ENCODE assay signal across 8 cellular contexts in the genomic region with DNA sequence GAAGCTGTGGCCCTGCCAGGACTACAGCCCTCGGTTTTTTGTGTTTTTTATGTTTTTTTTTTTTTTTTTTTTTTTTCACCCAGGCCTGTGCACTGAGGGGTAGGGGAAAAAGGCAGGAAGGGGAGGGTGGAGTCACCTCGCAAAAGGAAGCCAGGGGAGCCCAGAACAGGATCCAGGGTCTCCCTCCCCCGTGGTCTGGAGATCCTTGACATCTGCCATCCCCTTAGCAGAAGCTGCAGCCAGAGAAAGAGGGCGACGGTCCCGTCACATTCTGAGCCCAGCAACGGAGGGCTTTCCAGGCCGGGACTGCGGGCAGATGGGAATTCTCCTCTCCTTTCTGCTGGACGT. TPM values are rescaled to one million over a fixed set of nuclear protein-coding genes. Genes with fewer than 3 reads are reported as not detected.
A peak's percentile ranks its signal among the peaks of the same experiment; 100 is the strongest.
DNase-seq lines count a peak whose midpoint lies in the region; ATAC-seq and TF ChIP-seq lines count a peak whose summit lies in the region.

No MANE protein-coding gene starts in this region.

- POLR2A ChIA-PET in HEK293 (lab: Yijun Ruan, JAX), result interaction anchor here (1.0 to 1.7 kb wide), 4 partner anchors 29 to 159 kb away, joined by 3 to 5 read pairs (median 4); a partner anchor contains a TSS
- POLR2A ChIA-PET in activated CD8-positive, alpha-beta T cell treated with anti-CD3 and anti-CD28 coated beads, Interleukin-2, amount 10 ng/mL, durations not matched to agents 7 days and 5 days (lab: Charles Lee), result interaction anchor here (0.7 kb wide), 1 partner anchor 284 kb away, joined by 3 read pairs; no protein-coding TSS in a partner anchor

- H3K4me3 Mint-ChIP-seq in activated CD8-positive, alpha-beta T cell treated with anti-CD3 and anti-CD28 coated beads, Interleukin-2, amount 10 ng/mL, durations not matched to agents 7 days and 5 days, result peak overlapping the region; percentile 75

- H3K27me3 ChIP-seq in right cardiac atrium (ENCODE audit: control insufficient read depth, insufficient read depth), result no peaks in the 10 kb centered on the region
- peaks cover 7% of the 10 kb centered on the region for H3K27me3 ChIP-seq in skeletal muscle satellite cell (ENCODE audit: control insufficient read depth, insufficient read depth, low read length)

- H3K4me1 ChIP-seq in HEK293 (ENCODE audit: control insufficient read depth, insufficient read depth, low read length) (peaks cover 4% of the 10 kb centered on the region; the same call in 1 of the 2 replicates), right cardiac atrium (ENCODE audit: control insufficient read depth, insufficient read depth, low read length) (no peaks in the 10 kb centered on the region), skeletal muscle satellite cell (ENCODE audit: control insufficient read depth, insufficient read depth, low read length) (peaks cover 16% of the 10 kb centered on the region)

- ATAC-seq in activated CD8-positive, alpha-beta T cell treated with anti-CD3 and anti-CD28 coated beads, Interleukin-2, amount 10 ng/mL, durations not matched to agents 7 days and 5 days, result no peak
- ATAC-seq in right cardiac atrium, result peak; percentile 37 to 57
- no peak for ATAC-seq in HG03135 (IDR thresholded peaks at IDR 0.05; ENCODE audit: unreplicated experiment)
- no peak for ATAC-seq in HG03460 (IDR thresholded peaks at IDR 0.05; ENCODE audit: unreplicated experiment)

- no peak for TF ChIP-seq CTCF in HEK293 (tag by site-specific recombination; IDR thresholded peaks at IDR 0.05)

- H3K36me3 ChIP-seq in HEK293 (ENCODE audit: control insufficient read depth in 2 of 2, insufficient read depth in 1 of 2, low read length in 2 of 2) (no peaks in the 10 kb centered on the region), skeletal muscle satellite cell (ENCODE audit: insufficient read depth, low read length) (no peaks in the 10 kb centered on the region)

- H3K9me3 ChIP-seq in HEK293 (ENCODE audit: control insufficient read depth, insufficient read depth, low read depth, low read length), result no peaks in the 10 kb centered on the region
- H3K9me3 ChIP-seq in right cardiac atrium (ENCODE audit: control insufficient read depth, low read length), result no peaks in the 10 kb centered on the region
- no peaks in the 10 kb centered on the region for H3K9me3 ChIP-seq in skeletal muscle satellite cell (replicated peaks; ENCODE audit: low read length)

- H3K36me3 Mint-ChIP-seq in activated CD8-positive, alpha-beta T cell treated with anti-CD3 and anti-CD28 coated beads, Interleukin-2, amount 10 ng/mL, durations not matched to agents 7 days and 5 days (ENCODE audit: low read depth), result no peaks in the 10 kb centered on the region

- 19% methylated on average over 10 of the region's 10 CpGs for WGBS in right cardiac atrium

- H3K4me3 ChIP-seq in HEK293 (ENCODE audit: low read depth, low read length) (peak overlapping the region; percentile 44), right cardiac atrium (ENCODE audit: low read length) (peak overlapping the region; percentile 72), skeletal muscle satellite cell (ENCODE audit: low read length) (peak overlapping the region; percentile 68)

- H3K9me3 Mint-ChIP-seq in activated CD8-positive, alpha-beta T cell treated with anti-CD3 and anti-CD28 coated beads, Interleukin-2, amount 10 ng/mL, durations not matched to agents 7 days and 5 days (ENCODE audit: insufficient read depth), result no peaks in the 10 kb centered on the region

- peaks cover 14% of the 10 kb centered on the region for H3K27me3 Mint-ChIP-seq in activated CD8-positive, alpha-beta T cell treated with anti-CD3 and anti-CD28 coated beads, Interleukin-2, amount 10 ng/mL, durations not matched to agents 7 days and 5 days (ENCODE audit: low read depth)

- CTCF ChIA-PET in HEK293 (lab: Yijun Ruan, JAX), result interaction anchor here (1.0 to 1.7 kb wide), 2 partner anchors 17 to 31 kb away, joined by 4 read pairs; no protein-coding TSS in a partner anchor
- CTCF ChIA-PET in activated CD8-positive, alpha-beta T cell treated with anti-CD3 and anti-CD28 coated beads, Interleukin-2, amount 10 ng/mL, durations not matched to agents 7 days and 5 days (lab: Charles Lee), result interaction anchor here (1.2 to 2.0 kb wide), 3 partner anchors 37 to 79 kb away, joined by 3 to 5 read pairs (median 3); no protein-coding TSS in a partner anchor

- peak overlapping the region; percentile 66 for H3K27ac Mint-ChIP-seq in activated CD8-positive, alpha-beta T cell treated with anti-CD3 and anti-CD28 coated beads, Interleukin-2, amount 10 ng/mL, durations not matched to agents 7 days and 5 days

- H3K9ac ChIP-seq in skeletal muscle satellite cell (ENCODE audit: low read depth, low read length), result peak overlapping the region; percentile 86

- H3K27ac ChIP-seq in HEK293 (ENCODE audit: extremely low read depth, low read depth, low read length) (peak overlapping the region; percentile 63; the same call in 1 of the 2 replicates), right cardiac atrium (ENCODE audit: low read length) (peak overlapping the region; percentile 94)

- intact Hi-C loops in right cardiac atrium (cut with DNase I), result no loop called here

- H3K4me1 Mint-ChIP-seq in activated CD8-positive, alpha-beta T cell treated with anti-CD3 and anti-CD28 coated beads, Interleukin-2, amount 10 ng/mL, durations not matched to agents 7 days and 5 days (ENCODE audit: low read depth), result peaks cover 13% of the 10 kb centered on the region

- peak overlapping the region; percentile 84 for H3K4me2 ChIP-seq in skeletal muscle satellite cell (ENCODE audit: low read length)

- DNase-seq in activated CD8-positive, alpha-beta T cell treated with anti-CD3 and anti-CD28 coated beads, Interleukin-2, amount 10 ng/mL, durations not matched to agents 7 days and 5 days, result no peak
- DNase-seq in right cardiac atrium (peak; percentile 34 to 53 (median 47)), anterior cingulate cortex (lab: John Stamatoyannopoulos, UW) (no peak), NK-92 (lab: John Stamatoyannopoulos, UW; ENCODE audit: unreplicated experiment) (no peak)

TF ChIP-seq in HEK293, 187 proteins besides CTCF, POLR2A, EP300 and RAD21:
- TF ChIP-seq ZXDB (tag by site-specific recombination; IDR thresholded peaks at IDR 0.05) (0 out of 2 replicates have a peak, but pooled peaks have one; percentile 15), BCL11B (tag by site-specific recombination; IDR thresholded peaks at IDR 0.05; ENCODE audit: low read depth) (no peak), ZBTB17 (tag by site-specific recombination; IDR thresholded peaks at IDR 0.05) (peak; percentile 99), ZNF549 (tag by site-specific recombination; IDR thresholded peaks at IDR 0.05) (no peak)
- TF ChIP-seq, protein P1, sequence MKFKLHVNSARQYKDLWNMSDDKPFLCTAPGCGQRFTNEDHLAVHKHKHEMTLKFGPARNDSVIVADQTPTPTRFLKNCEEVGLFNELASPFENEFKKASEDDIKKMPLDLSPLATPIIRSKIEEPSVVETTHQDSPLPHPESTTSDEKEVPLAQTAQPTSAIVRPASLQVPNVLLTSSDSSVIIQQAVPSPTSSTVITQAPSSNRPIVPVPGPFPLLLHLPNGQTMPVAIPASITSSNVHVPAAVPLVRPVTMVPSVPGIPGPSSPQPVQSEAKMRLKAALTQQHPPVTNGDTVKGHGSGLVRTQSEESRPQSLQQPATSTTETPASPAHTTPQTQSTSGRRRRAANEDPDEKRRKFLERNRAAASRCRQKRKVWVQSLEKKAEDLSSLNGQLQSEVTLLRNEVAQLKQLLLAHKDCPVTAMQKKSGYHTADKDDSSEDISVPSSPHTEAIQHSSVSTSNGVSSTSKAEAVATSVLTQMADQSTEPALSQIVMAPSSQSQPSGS (tag by site-specific recombination; IDR thresholded peaks at IDR 0.05; ENCODE audit: low read depth), result no peak

RNA-seq across cellular contexts. Expression of a gene that starts 29.1 kb away (rescaled TPM):
- total RNA-seq in activated CD8-positive, alpha-beta T cell treated with anti-CD3 and anti-CD28 coated beads, Interleukin-2, amount 10 ng/mL, durations not matched to agents 7 days and 5 days, result not detected
- total RNA-seq in right cardiac atrium, result under 1 TPM; 0.39 to 0.99 (median 0.62) TPM
- polyA plus RNA-seq in right cardiac atrium, result 1.1 TPM
- total RNA-seq in skeletal muscle satellite cell (2012; rRNA removed), result 0.22 and 0.51 TPM in 2 replicates

RNA-seq across cellular contexts. Expression of a gene that starts 49.1 kb away (rescaled TPM):
- total RNA-seq in activated CD8-positive, alpha-beta T cell treated with anti-CD3 and anti-CD28 coated beads, Interleukin-2, amount 10 ng/mL, durations not matched to agents 7 days and 5 days, result 100 to 1,000 TPM; 110 to 117 TPM
- total RNA-seq in right cardiac atrium, result 10 to 100 TPM in 1 of 4 donors, 1 to 10 TPM in 3; 5.7 to 11.4 (median 8.4) TPM
- 4.6 TPM for polyA plus RNA-seq in right cardiac atrium
- total RNA-seq in skeletal muscle satellite cell (2012; rRNA removed), result 0.22 and 2.8 TPM in 2 replicates

RNA-seq across cellular contexts. Expression of a gene that starts 49.3 kb away (rescaled TPM):
- 10 to 100 TPM; 40.0 to 45.4 TPM for total RNA-seq in activated CD8-positive, alpha-beta T cell treated with anti-CD3 and anti-CD28 coated beads, Interleukin-2, amount 10 ng/mL, durations not matched to agents 7 days and 5 days
- 1 to 10 TPM; 1.6 to 2.1 (median 1.9) TPM for total RNA-seq in right cardiac atrium
- polyA plus RNA-seq in right cardiac atrium, result 2.7 TPM
- not detected in 2 replicates for total RNA-seq in skeletal muscle satellite cell (2012; rRNA removed)

Comparison
In these comparisons a context has a peak if more than half of its experiments do, and no peak if none do; other contexts are left out.
1. ATAC-seq: peak in right cardiac atrium (2 of 2); none in activated CD8-positive, alpha-beta T cell treated with anti-CD3 and anti-CD28 coated beads, Interleukin-2, amount 10 ng/mL, durations not matched to agents 7 days and 5 days (single experiment), HG03135 (single experiment) and HG03460 (single experiment).
2. DNase-seq: peak in right cardiac atrium (3 of 3); none in activated CD8-positive, alpha-beta T cell treated with anti-CD3 and anti-CD28 coated beads, Interleukin-2, amount 10 ng/mL, durations not matched to agents 7 days and 5 days (single experiment), anterior cingulate cortex (0 of 58) and NK-92 (single experiment).
3. RNA of a gene that starts 49.1 kb away (total RNA-seq): 110 to 117 TPM in activated CD8-positive, alpha-beta T cell treated with anti-CD3 and anti-CD28 coated beads, Interleukin-2, amount 10 ng/mL, durations not matched to agents 7 days and 5 days; 5.7 to 11.4 TPM in right cardiac atrium; every median in the first group is over 4 times any median in the second.
4. RNA of a gene that starts 49.3 kb away (total RNA-seq): 40.0 to 45.4 TPM in activated CD8-positive, alpha-beta T cell treated with anti-CD3 and anti-CD28 coated beads, Interleukin-2, amount 10 ng/mL, durations not matched to agents 7 days and 5 days; 1.6 to 2.1 TPM in right cardiac atrium; every median in the first group is over 10 times any median in the second.
5. Peak in every context shown above with its lines, with median percentiles within 50 percentile points of each other: H3K4me3 ChIP-seq.